In genomic region chr11:33984682-33985389, GRCh38 we compare ENCODE assay signal across 2 cellular contexts.
TF ChIP-seq lines count a peak whose summit lies in the region.

No MANE protein-coding gene starts in this region.

TF ChIP-seq in SK-N-SH, 30 proteins besides CTCF, POLR2A, EP300 and RAD21 (continued from another document):
- TF ChIP-seq YY1 (IDR thresholded peaks at IDR 0.05; ENCODE audit: low read depth) (no peak), GABPA (IDR thresholded peaks at IDR 0.05; ENCODE audit: low read depth) (no peak), NFIC (IDR thresholded peaks at IDR 0.05; ENCODE audit: borderline replicate concordance) (no peak), RCOR1 (IDR thresholded peaks at IDR 0.05; ENCODE audit: low read length) (no peak), PBX3 (IDR thresholded peaks at IDR 0.05) (no peak), USF2 (IDR thresholded peaks at IDR 0.05; ENCODE audit: borderline replicate concordance, low read depth, low read length) (no peak)
TF ChIP-seq in SK-N-SH: peak in this region for 0.

TF ChIP-seq in SK-N-SH treated with all-trans-retinoic acid at 6 μM for 48 hours, 23 proteins besides CTCF, POLR2A, EP300 and RAD21 (continued from another document):
- TF ChIP-seq, protein P1, sequence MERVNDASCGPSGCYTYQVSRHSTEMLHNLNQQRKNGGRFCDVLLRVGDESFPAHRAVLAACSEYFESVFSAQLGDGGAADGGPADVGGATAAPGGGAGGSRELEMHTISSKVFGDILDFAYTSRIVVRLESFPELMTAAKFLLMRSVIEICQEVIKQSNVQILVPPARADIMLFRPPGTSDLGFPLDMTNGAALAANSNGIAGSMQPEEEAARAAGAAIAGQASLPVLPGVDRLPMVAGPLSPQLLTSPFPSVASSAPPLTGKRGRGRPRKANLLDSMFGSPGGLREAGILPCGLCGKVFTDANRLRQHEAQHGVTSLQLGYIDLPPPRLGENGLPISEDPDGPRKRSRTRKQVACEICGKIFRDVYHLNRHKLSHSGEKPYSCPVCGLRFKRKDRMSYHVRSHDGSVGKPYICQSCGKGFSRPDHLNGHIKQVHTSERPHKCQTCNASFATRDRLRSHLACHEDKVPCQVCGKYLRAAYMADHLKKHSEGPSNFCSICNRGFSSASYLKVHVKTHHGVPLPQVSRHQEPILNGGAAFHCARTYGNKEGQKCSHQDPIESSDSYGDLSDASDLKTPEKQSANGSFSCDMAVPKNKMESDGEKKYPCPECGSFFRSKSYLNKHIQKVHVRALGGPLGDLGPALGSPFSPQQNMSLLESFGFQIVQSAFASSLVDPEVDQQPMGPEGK (CRISPR knock-in tag; IDR thresholded peaks at IDR 0.05; ENCODE audit: borderline replicate concordance), result no peak
- TF ChIP-seq ZC3H10 (CRISPR knock-in tag; IDR thresholded peaks at IDR 0.05), result no peak
- no peak for TF ChIP-seq SNAI2 (CRISPR knock-in tag; IDR thresholded peaks at IDR 0.05)
- no peak for TF ChIP-seq ESRRG (CRISPR knock-in tag; IDR thresholded peaks at IDR 0.05)
- no peak for TF ChIP-seq CSDC2 (CRISPR knock-in tag; IDR thresholded peaks at IDR 0.05)
- TF ChIP-seq CREB5 (CRISPR knock-in tag; IDR thresholded peaks at IDR 0.05; ENCODE audit: low read depth), result no peak
- TF ChIP-seq CSRNP3 (CRISPR knock-in tag; IDR thresholded peaks at IDR 0.05), result no peak
- no peak for TF ChIP-seq ZFP30 (CRISPR knock-in tag; IDR thresholded peaks at IDR 0.05)
- TF ChIP-seq RARB (CRISPR knock-in tag; IDR thresholded peaks at IDR 0.05), result no peak
- no peak for TF ChIP-seq ZNF70 (CRISPR knock-in tag; IDR thresholded peaks at IDR 0.05)
- TF ChIP-seq OSR1 (CRISPR knock-in tag; IDR thresholded peaks at IDR 0.05), result no peak
- TF ChIP-seq PPARA (CRISPR knock-in tag; IDR thresholded peaks at IDR 0.05; ENCODE audit: borderline replicate concordance), result no peak
- no peak for TF ChIP-seq TCF4 (CRISPR knock-in tag; IDR thresholded peaks at IDR 0.05; ENCODE audit: borderline replicate concordance)
TF ChIP-seq in SK-N-SH treated with all-trans-retinoic acid at 6 μM for 48 hours: peak in this region for 0.
